Comparison of ENCODE assay signal across 1 cellular context in the genomic region with DNA sequence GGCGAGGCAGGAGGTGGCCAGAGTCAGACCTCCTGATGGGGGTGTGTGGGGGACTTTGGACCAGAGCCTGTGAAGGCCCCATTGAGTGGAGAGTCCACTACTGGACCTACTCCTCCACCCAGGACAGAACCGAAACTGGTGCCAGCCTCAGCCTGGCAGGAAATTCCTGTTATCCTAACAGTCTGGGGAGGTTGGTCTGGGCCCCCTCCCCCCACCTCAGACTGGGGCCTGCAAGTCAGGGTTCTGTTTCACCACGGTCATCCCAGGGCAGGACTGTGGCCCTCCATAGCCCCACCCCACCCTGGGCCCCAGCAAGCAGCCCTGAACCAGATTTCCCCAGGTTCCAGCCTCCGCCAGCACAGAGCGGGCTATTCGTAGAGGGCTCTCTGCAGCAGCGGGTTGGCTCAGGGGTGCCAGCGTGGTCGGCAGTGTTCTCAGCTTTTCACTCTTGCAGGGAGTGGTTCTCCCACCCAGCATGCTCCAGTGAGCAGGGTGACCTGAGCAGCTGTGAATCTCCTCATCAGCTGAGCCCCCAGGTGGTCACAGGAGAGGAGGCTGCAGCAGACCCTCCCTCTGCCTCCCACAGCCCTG.
TF ChIP-seq lines count a peak whose summit lies in the region.

No MANE protein-coding gene starts in this region.

TF ChIP-seq in HepG2, 621 proteins besides CTCF, POLR2A, EP300 and RAD21 (continued from another document):
- TF ChIP-seq, protein P1, sequence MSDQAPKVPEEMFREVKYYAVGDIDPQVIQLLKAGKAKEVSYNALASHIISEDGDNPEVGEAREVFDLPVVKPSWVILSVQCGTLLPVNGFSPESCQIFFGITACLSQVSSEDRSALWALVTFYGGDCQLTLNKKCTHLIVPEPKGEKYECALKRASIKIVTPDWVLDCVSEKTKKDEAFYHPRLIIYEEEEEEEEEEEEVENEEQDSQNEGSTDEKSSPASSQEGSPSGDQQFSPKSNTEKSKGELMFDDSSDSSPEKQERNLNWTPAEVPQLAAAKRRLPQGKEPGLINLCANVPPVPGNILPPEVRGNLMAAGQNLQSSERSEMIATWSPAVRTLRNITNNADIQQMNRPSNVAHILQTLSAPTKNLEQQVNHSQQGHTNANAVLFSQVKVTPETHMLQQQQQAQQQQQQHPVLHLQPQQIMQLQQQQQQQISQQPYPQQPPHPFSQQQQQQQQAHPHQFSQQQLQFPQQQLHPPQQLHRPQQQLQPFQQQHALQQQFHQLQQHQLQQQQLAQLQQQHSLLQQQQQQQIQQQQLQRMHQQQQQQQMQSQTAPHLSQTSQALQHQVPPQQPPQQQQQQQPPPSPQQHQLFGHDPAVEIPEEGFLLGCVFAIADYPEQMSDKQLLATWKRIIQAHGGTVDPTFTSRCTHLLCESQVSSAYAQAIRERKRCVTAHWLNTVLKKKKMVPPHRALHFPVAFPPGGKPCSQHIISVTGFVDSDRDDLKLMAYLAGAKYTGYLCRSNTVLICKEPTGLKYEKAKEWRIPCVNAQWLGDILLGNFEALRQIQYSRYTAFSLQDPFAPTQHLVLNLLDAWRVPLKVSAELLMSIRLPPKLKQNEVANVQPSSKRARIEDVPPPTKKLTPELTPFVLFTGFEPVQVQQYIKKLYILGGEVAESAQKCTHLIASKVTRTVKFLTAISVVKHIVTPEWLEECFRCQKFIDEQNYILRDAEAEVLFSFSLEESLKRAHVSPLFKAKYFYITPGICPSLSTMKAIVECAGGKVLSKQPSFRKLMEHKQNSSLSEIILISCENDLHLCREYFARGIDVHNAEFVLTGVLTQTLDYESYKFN (CRISPR knock-in tag; conservative IDR thresholded peaks at IDR 0.05) = no peak
- TF ChIP-seq ZNF10 (CRISPR knock-in tag; IDR thresholded peaks at IDR 0.05; ENCODE audit: borderline replicate concordance, low read depth) = no peak
- TF ChIP-seq SCMH1 (CRISPR knock-in tag; IDR thresholded peaks at IDR 0.05; ENCODE audit: borderline replicate concordance) = no peak
- TF ChIP-seq SOX6 (IDR thresholded peaks at IDR 0.05) = no peak
- TF ChIP-seq SOX6 (CRISPR knock-in tag; IDR thresholded peaks at IDR 0.05) = no peak
- TF ChIP-seq, protein P2, sequence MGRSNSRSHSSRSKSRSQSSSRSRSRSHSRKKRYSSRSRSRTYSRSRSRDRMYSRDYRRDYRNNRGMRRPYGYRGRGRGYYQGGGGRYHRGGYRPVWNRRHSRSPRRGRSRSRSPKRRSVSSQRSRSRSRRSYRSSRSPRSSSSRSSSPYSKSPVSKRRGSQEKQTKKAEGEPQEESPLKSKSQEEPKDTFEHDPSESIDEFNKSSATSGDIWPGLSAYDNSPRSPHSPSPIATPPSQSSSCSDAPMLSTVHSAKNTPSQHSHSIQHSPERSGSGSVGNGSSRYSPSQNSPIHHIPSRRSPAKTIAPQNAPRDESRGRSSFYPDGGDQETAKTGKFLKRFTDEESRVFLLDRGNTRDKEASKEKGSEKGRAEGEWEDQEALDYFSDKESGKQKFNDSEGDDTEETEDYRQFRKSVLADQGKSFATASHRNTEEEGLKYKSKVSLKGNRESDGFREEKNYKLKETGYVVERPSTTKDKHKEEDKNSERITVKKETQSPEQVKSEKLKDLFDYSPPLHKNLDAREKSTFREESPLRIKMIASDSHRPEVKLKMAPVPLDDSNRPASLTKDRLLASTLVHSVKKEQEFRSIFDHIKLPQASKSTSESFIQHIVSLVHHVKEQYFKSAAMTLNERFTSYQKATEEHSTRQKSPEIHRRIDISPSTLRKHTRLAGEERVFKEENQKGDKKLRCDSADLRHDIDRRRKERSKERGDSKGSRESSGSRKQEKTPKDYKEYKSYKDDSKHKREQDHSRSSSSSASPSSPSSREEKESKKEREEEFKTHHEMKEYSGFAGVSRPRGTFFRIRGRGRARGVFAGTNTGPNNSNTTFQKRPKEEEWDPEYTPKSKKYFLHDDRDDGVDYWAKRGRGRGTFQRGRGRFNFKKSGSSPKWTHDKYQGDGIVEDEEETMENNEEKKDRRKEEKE (IDR thresholded peaks at IDR 0.05) = no peak
- no peak for TF ChIP-seq HCFC1 (IDR thresholded peaks at IDR 0.05; ENCODE audit: low read depth, low read length)
- no peak for TF ChIP-seq ZNF354B (CRISPR knock-in tag; IDR thresholded peaks at IDR 0.05)
- TF ChIP-seq U2AF1 (optimal IDR thresholded peaks at IDR 0.05; ENCODE audit: low read depth, low read length) = no peak
- TF ChIP-seq, protein P3, sequence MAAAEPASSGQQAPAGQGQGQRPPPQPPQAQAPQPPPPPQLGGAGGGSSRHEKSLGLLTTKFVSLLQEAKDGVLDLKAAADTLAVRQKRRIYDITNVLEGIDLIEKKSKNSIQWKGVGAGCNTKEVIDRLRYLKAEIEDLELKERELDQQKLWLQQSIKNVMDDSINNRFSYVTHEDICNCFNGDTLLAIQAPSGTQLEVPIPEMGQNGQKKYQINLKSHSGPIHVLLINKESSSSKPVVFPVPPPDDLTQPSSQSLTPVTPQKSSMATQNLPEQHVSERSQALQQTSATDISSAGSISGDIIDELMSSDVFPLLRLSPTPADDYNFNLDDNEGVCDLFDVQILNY (CRISPR knock-in tag; conservative IDR thresholded peaks at IDR 0.05) = no peak
- TF ChIP-seq ZNF766 (CRISPR knock-in tag; IDR thresholded peaks at IDR 0.05; ENCODE audit: borderline replicate concordance) = no peak
- TF ChIP-seq ZNF263 (CRISPR knock-in tag; IDR thresholded peaks at IDR 0.05) = no peak
TF ChIP-seq in HepG2: peak in this region for 0.
